Comparison of ENCODE assay signal across 10 cellular contexts in genomic region chr19:48726573-48726972, GRCh38. TPM values are rescaled to one million over a fixed set of nuclear protein-coding genes. Genes with fewer than 3 reads are reported as not detected.
DNase-seq lines count a peak whose midpoint lies in the region; ATAC-seq and TF ChIP-seq lines count a peak whose summit lies in the region.
"Had no signal": no experiment of that assay in that cellular context is flagged by ENCODE, and none has a peak within 500 bp of the region (broad histone marks: within the 10 kb centered on the region; RNA-seq: fewer than 3 reads in every experiment).

No MANE protein-coding gene starts in this region.

- H3K27ac ChIP-seq in CD4-positive, alpha-beta T cell (ENCODE audit: low read depth, low read length) = no peak overlapping the region
- no peak overlapping the region for H3K27ac ChIP-seq in naive thymus-derived CD4-positive, alpha-beta T cell (ENCODE audit: low read depth, low read length)

- TF ChIP-seq CTCF in CD4-positive, alpha-beta T cell (IDR thresholded peaks at IDR 0.05) = no peak
- TF ChIP-seq CTCF in progenitor cell of endocrine pancreas (IDR thresholded peaks at IDR 0.05; ENCODE audit: unreplicated experiment) = no peak

- H3K36me3 Mint-ChIP-seq in CD4-positive, alpha-beta T cell (ENCODE audit: low read depth) = peaks cover 3% of the 10 kb centered on the region
- peaks cover 26% of the 10 kb centered on the region for H3K36me3 Mint-ChIP-seq in activated T-helper 2 cell treated with anti-CD3 and anti-CD28 coated beads, Interferon-gamma antibody, Interleukin-2, Interleukin-4, amounts not matched to agents 10 μg/mL and 5 μg/mL and 100 μg/mL, durations not matched to agents 14 hours and 24 hours and 36 hours (ENCODE audit: low read depth)
- H3K36me3 Mint-ChIP-seq in naive thymus-derived CD4-positive, alpha-beta T cell = peaks cover 9 to 28% (median 19%) of the 10 kb centered on the region in 5 donors
- H3K36me3 Mint-ChIP-seq in progenitor cell of endocrine pancreas (ENCODE audit: insufficient read depth) = peaks cover 2% of the 10 kb centered on the region

- no peaks in the 10 kb centered on the region for H3K36me3 ChIP-seq in naive thymus-derived CD4-positive, alpha-beta T cell (ENCODE audit: control insufficient read depth in 2 of 3, insufficient read depth in 3 of 3, low read length in 3 of 3)

- H3K4me1 Mint-ChIP-seq in CD4-positive, alpha-beta T cell (ENCODE audit: low read depth) = peaks cover 21% of the 10 kb centered on the region
- peaks cover 18% of the 10 kb centered on the region for H3K4me1 Mint-ChIP-seq in activated T-helper 2 cell treated with anti-CD3 and anti-CD28 coated beads, Interferon-gamma antibody, Interleukin-2, Interleukin-4, amounts not matched to agents 10 μg/mL and 5 μg/mL and 100 μg/mL, durations not matched to agents 14 hours and 24 hours and 36 hours (ENCODE audit: low read depth)
- H3K4me1 Mint-ChIP-seq in naive thymus-derived CD4-positive, alpha-beta T cell = peaks cover 21 to 35% (median 26%) of the 10 kb centered on the region in 7 donors
- no peaks in the 10 kb centered on the region for H3K4me1 Mint-ChIP-seq in progenitor cell of endocrine pancreas (ENCODE audit: low read depth)

- H3K27me3 ChIP-seq in CD4-positive, alpha-beta T cell (ENCODE audit: control insufficient read depth, insufficient read depth, low read length) = no peaks in the 10 kb centered on the region
- H3K27me3 ChIP-seq in naive thymus-derived CD4-positive, alpha-beta T cell (ENCODE audit: control insufficient read depth in 2 of 2, insufficient read depth in 2 of 2, low read length in 2 of 2) = no peaks in the 10 kb centered on the region

- ATAC-seq in CD4-positive, alpha-beta T cell (ENCODE audit: poor library complexity) = peak; percentile 71
- ATAC-seq in naive thymus-derived CD4-positive, alpha-beta T cell = peak; percentile 77
- no peak for ATAC-seq in GM18873 (IDR thresholded peaks at IDR 0.05; ENCODE audit: low FRiP score, unreplicated experiment)
- ATAC-seq in GM21576 (IDR thresholded peaks at IDR 0.05; ENCODE audit: unreplicated experiment) = no peak

- H3K4me3 ChIP-seq in naive thymus-derived CD4-positive, alpha-beta T cell (ENCODE audit: low read length) = no peak overlapping the region

- no peaks in the 10 kb centered on the region for H3K27me3 Mint-ChIP-seq in CD4-positive, alpha-beta T cell
- no peaks in the 10 kb centered on the region for H3K27me3 Mint-ChIP-seq in activated T-helper 2 cell treated with anti-CD3 and anti-CD28 coated beads, Interferon-gamma antibody, Interleukin-2, Interleukin-4, amounts not matched to agents 10 μg/mL and 5 μg/mL and 100 μg/mL, durations not matched to agents 14 hours and 24 hours and 36 hours (ENCODE audit: low read depth)
- H3K27me3 Mint-ChIP-seq in naive thymus-derived CD4-positive, alpha-beta T cell = peaks cover 0 to 4% (median 0%) of the 10 kb centered on the region in 5 donors
- H3K27me3 Mint-ChIP-seq in progenitor cell of endocrine pancreas = peaks cover 8% of the 10 kb centered on the region

- DNase-seq in CD4-positive, alpha-beta T cell = peak in 1 of 10 experiments; percentile 40
- peak; percentile 48 to 69 for DNase-seq in Kasumi-1 (lab: John Stamatoyannopoulos, UW)
- DNase-seq in activated T-helper 2 cell treated with anti-CD3 and anti-CD28 coated beads, Interferon-gamma antibody, Interleukin-2, Interleukin-4, amounts not matched to agents 10 μg/mL and 5 μg/mL and 100 μg/mL, durations not matched to agents 14 hours and 24 hours and 36 hours (ENCODE audit: low spot score) = no peak
- peak in 6 of 9 donors; percentile 44 to 74 (median 64) for DNase-seq in naive thymus-derived CD4-positive, alpha-beta T cell
- no peak for DNase-seq in progenitor cell of endocrine pancreas (ENCODE audit: low spot score, unreplicated experiment)
- DNase-seq in G401 (ENCODE audit: low spot score) = no peak
- DNase-seq: NCI-H2029 treated with DMSO at 0.1 percent for 48 hours had no signal

- intact Hi-C loops in CD4-positive, alpha-beta T cell (cut with DNase I, micrococcal nuclease) = no loop called here
- intact Hi-C loops in activated T-helper 2 cell treated with anti-CD3 and anti-CD28 coated beads, Interferon-gamma antibody, Interleukin-2, Interleukin-4, amounts not matched to agents 10 μg/mL and 5 μg/mL and 100 μg/mL, durations not matched to agents 14 hours and 24 hours and 36 hours (cut with micrococcal nuclease) = no loop called here
- intact Hi-C loops in naive thymus-derived CD4-positive, alpha-beta T cell (cut with micrococcal nuclease) = loop anchor here in 1 of 2 donors (10.0 kb wide), 1 partner anchor 1148 kb away; the partner anchor contains the start of genes AKT1S1 and TBC1D17

- peak overlapping the region; percentile 34 for H3K4me3 Mint-ChIP-seq in CD4-positive, alpha-beta T cell
- H3K4me3 Mint-ChIP-seq in activated T-helper 2 cell treated with anti-CD3 and anti-CD28 coated beads, Interferon-gamma antibody, Interleukin-2, Interleukin-4, amounts not matched to agents 10 μg/mL and 5 μg/mL and 100 μg/mL, durations not matched to agents 14 hours and 24 hours and 36 hours (ENCODE audit: low read depth) = no peak overlapping the region
- peak overlapping the region in 8 of 10 donors; percentile 19 to 66 (median 52) for H3K4me3 Mint-ChIP-seq in naive thymus-derived CD4-positive, alpha-beta T cell
- no peak overlapping the region for H3K4me3 Mint-ChIP-seq in progenitor cell of endocrine pancreas (ENCODE audit: low read depth)

- H3K9me3 Mint-ChIP-seq in CD4-positive, alpha-beta T cell = peaks cover 8% of the 10 kb centered on the region
- H3K9me3 Mint-ChIP-seq in activated T-helper 2 cell treated with anti-CD3 and anti-CD28 coated beads, Interferon-gamma antibody, Interleukin-2, Interleukin-4, amounts not matched to agents 10 μg/mL and 5 μg/mL and 100 μg/mL, durations not matched to agents 14 hours and 24 hours and 36 hours = peaks cover 28% of the 10 kb centered on the region
- peaks cover 0 to 24% (median 15%) of the 10 kb centered on the region in 11 donors for H3K9me3 Mint-ChIP-seq in naive thymus-derived CD4-positive, alpha-beta T cell
- H3K9me3 Mint-ChIP-seq in progenitor cell of endocrine pancreas (ENCODE audit: low read depth) = peaks cover 4% of the 10 kb centered on the region

- no peaks in the 10 kb centered on the region for H3K9me3 ChIP-seq in CD4-positive, alpha-beta T cell (ENCODE audit: control insufficient read depth, low read length)
- peaks cover 0 to 10% (median 0%) of the 10 kb centered on the region in 3 experiments for H3K9me3 ChIP-seq in naive thymus-derived CD4-positive, alpha-beta T cell (ENCODE audit: control insufficient read depth in 2 of 3, low read length in 3 of 3)

- POLR2A ChIA-PET in CD4-positive, alpha-beta T cell (lab: Charles Lee) = interaction anchor here (3.8 kb wide), 1 partner anchor 13 kb away, joined by 25 read pairs; no protein-coding TSS in a partner anchor
- POLR2A ChIA-PET in naive thymus-derived CD4-positive, alpha-beta T cell (lab: Charles Lee) = interaction anchor here (1.2 to 3.3 kb wide), 3 partner anchors 10 to 13 kb away, joined by 4 to 21 read pairs (median 9); no protein-coding TSS in a partner anchor

- peaks cover 0 to 23% of the 10 kb centered on the region in 2 donors for H3K4me1 ChIP-seq in naive thymus-derived CD4-positive, alpha-beta T cell (ENCODE audit: control insufficient read depth in 2 of 2, insufficient read depth in 2 of 2, low read length in 2 of 2)

- in situ Hi-C loops in G401 (cut with HindIII; ENCODE audit: low sequenced_read_pairs) = no loop called here

- H3K27ac Mint-ChIP-seq in CD4-positive, alpha-beta T cell = peak overlapping the region; percentile 78
- H3K27ac Mint-ChIP-seq in activated T-helper 2 cell treated with anti-CD3 and anti-CD28 coated beads, Interferon-gamma antibody, Interleukin-2, Interleukin-4, amounts not matched to agents 10 μg/mL and 5 μg/mL and 100 μg/mL, durations not matched to agents 14 hours and 24 hours and 36 hours = peak overlapping the region; percentile 44
- peak overlapping the region; percentile 67 to 97 (median 88) for H3K27ac Mint-ChIP-seq in naive thymus-derived CD4-positive, alpha-beta T cell
- H3K27ac Mint-ChIP-seq in progenitor cell of endocrine pancreas = no peak overlapping the region

- CTCF ChIA-PET in CD4-positive, alpha-beta T cell (lab: Charles Lee) = interaction anchor here (2.9 kb wide), 1 partner anchor 12 kb away, joined by 18 read pairs; no protein-coding TSS in a partner anchor
- CTCF ChIA-PET in naive thymus-derived CD4-positive, alpha-beta T cell (lab: Charles Lee) = no interaction called here

RNA-seq across cellular contexts. Expression of gene MAMSTR, which starts 7.0 kb away (rescaled TPM):
- total RNA-seq in CD4-positive, alpha-beta T cell = under 1 TPM; 0.47 to 0.50 TPM
- 1.2 and 1.3 TPM in 2 replicates for total RNA-seq in activated T-helper 2 cell treated with anti-CD3 and anti-CD28 coated beads, Interferon-gamma antibody, Interleukin-2, Interleukin-4, amounts not matched to agents 10 μg/mL and 5 μg/mL and 100 μg/mL, durations not matched to agents 14 hours and 24 hours and 36 hours
- total RNA-seq in naive thymus-derived CD4-positive, alpha-beta T cell = 1 to 10 TPM in 3 of 5 experiments, under 1 TPM in 2; 0.80 to 2.1 (median 1.3) TPM
- under 1 TPM; 0.25 to 0.87 TPM for polyA plus RNA-seq in naive thymus-derived CD4-positive, alpha-beta T cell
- 2.0 and 2.1 TPM in 2 replicates for total RNA-seq in progenitor cell of endocrine pancreas
- 0.37 and 1.5 TPM in 2 replicates for total RNA-seq in G401 (2014; rRNA removed; shearing (Covaris generic))

RNA-seq across cellular contexts. Expression of gene RASIP1, which starts 13.8 kb away (rescaled TPM):
- under 1 TPM; 0.55 to 0.56 TPM for total RNA-seq in CD4-positive, alpha-beta T cell
- 0.57 and 1.0 TPM in 2 replicates for total RNA-seq in activated T-helper 2 cell treated with anti-CD3 and anti-CD28 coated beads, Interferon-gamma antibody, Interleukin-2, Interleukin-4, amounts not matched to agents 10 μg/mL and 5 μg/mL and 100 μg/mL, durations not matched to agents 14 hours and 24 hours and 36 hours
- under 1 TPM in 2 of 5 experiments, not detected in 3; 0.12 to 0.21 TPM for total RNA-seq in naive thymus-derived CD4-positive, alpha-beta T cell
- polyA plus RNA-seq in naive thymus-derived CD4-positive, alpha-beta T cell = under 1 TPM; 0.12 to 0.65 TPM
- total RNA-seq in progenitor cell of endocrine pancreas = 1.9 and 2.4 TPM in 2 replicates
- total RNA-seq in G401 (2014; rRNA removed; shearing (Covaris generic)) = 2.8 and 27.4 TPM in 2 replicates

RNA-seq across cellular contexts. Expression of gene IZUMO1, which starts 20.1 kb away (rescaled TPM):
- not detected for total RNA-seq in CD4-positive, alpha-beta T cell
- 0.21 TPM in 1 of 2 replicates, not detected in the other for total RNA-seq in activated T-helper 2 cell treated with anti-CD3 and anti-CD28 coated beads, Interferon-gamma antibody, Interleukin-2, Interleukin-4, amounts not matched to agents 10 μg/mL and 5 μg/mL and 100 μg/mL, durations not matched to agents 14 hours and 24 hours and 36 hours
- not detected for total RNA-seq in naive thymus-derived CD4-positive, alpha-beta T cell
- polyA plus RNA-seq in naive thymus-derived CD4-positive, alpha-beta T cell = not detected
- 0.55 and 1.0 TPM in 2 replicates for total RNA-seq in progenitor cell of endocrine pancreas
- total RNA-seq in G401 (2014; rRNA removed; shearing (Covaris generic)) = not detected in 2 replicates

RNA-seq across cellular contexts. Expression of gene FUT1, which starts 25.9 kb away (rescaled TPM):
- total RNA-seq in CD4-positive, alpha-beta T cell = not detected
- 0.27 and 0.64 TPM in 2 replicates for total RNA-seq in activated T-helper 2 cell treated with anti-CD3 and anti-CD28 coated beads, Interferon-gamma antibody, Interleukin-2, Interleukin-4, amounts not matched to agents 10 μg/mL and 5 μg/mL and 100 μg/mL, durations not matched to agents 14 hours and 24 hours and 36 hours
- under 1 TPM in 1 of 5 experiments, not detected in 4; 0.17 TPM for total RNA-seq in naive thymus-derived CD4-positive, alpha-beta T cell
- polyA plus RNA-seq in naive thymus-derived CD4-positive, alpha-beta T cell = not detected
- 5.4 and 6.9 TPM in 2 replicates for total RNA-seq in progenitor cell of endocrine pancreas
- total RNA-seq in G401 (2014; rRNA removed; shearing (Covaris generic)) = not detected in 2 replicates

RNA-seq across cellular contexts. Expression of gene FGF21, which starts 28.8 kb away (rescaled TPM):
- not detected for total RNA-seq in CD4-positive, alpha-beta T cell
- not detected in 2 replicates for total RNA-seq in activated T-helper 2 cell treated with anti-CD3 and anti-CD28 coated beads, Interferon-gamma antibody, Interleukin-2, Interleukin-4, amounts not matched to agents 10 μg/mL and 5 μg/mL and 100 μg/mL, durations not matched to agents 14 hours and 24 hours and 36 hours
- not detected for total RNA-seq in naive thymus-derived CD4-positive, alpha-beta T cell
- polyA plus RNA-seq in naive thymus-derived CD4-positive, alpha-beta T cell = not detected
- total RNA-seq in progenitor cell of endocrine pancreas = not detected in 2 replicates
- not detected in 2 replicates for total RNA-seq in G401 (2014; rRNA removed; shearing (Covaris generic))
- total RNA-seq: myocyte had no signal

Comparison
In these comparisons a context has a peak if more than half of its experiments do, and no peak if none do; other contexts are left out.
1. ATAC-seq: peak in CD4-positive, alpha-beta T cell (single experiment) and naive thymus-derived CD4-positive, alpha-beta T cell (single experiment); none in GM18873 (single experiment) and GM21576 (single experiment).
2. DNase-seq: peak in Kasumi-1 (2 of 2) and naive thymus-derived CD4-positive, alpha-beta T cell (6 of 9); none in activated T-helper 2 cell treated with anti-CD3 and anti-CD28 coated beads, Interferon-gamma antibody, Interleukin-2, Interleukin-4, amounts not matched to agents 10 μg/mL and 5 μg/mL and 100 μg/mL, durations not matched to agents 14 hours and 24 hours and 36 hours (single experiment), progenitor cell of endocrine pancreas (single experiment) and G401 (single experiment).
3. H3K4me3 Mint-ChIP-seq: peak in CD4-positive, alpha-beta T cell (single experiment) and naive thymus-derived CD4-positive, alpha-beta T cell (8 of 10); none in activated T-helper 2 cell treated with anti-CD3 and anti-CD28 coated beads, Interferon-gamma antibody, Interleukin-2, Interleukin-4, amounts not matched to agents 10 μg/mL and 5 μg/mL and 100 μg/mL, durations not matched to agents 14 hours and 24 hours and 36 hours (single experiment) and progenitor cell of endocrine pancreas (single experiment).